8 cellular contexts compared by ENCODE assay signal in the genomic region with DNA sequence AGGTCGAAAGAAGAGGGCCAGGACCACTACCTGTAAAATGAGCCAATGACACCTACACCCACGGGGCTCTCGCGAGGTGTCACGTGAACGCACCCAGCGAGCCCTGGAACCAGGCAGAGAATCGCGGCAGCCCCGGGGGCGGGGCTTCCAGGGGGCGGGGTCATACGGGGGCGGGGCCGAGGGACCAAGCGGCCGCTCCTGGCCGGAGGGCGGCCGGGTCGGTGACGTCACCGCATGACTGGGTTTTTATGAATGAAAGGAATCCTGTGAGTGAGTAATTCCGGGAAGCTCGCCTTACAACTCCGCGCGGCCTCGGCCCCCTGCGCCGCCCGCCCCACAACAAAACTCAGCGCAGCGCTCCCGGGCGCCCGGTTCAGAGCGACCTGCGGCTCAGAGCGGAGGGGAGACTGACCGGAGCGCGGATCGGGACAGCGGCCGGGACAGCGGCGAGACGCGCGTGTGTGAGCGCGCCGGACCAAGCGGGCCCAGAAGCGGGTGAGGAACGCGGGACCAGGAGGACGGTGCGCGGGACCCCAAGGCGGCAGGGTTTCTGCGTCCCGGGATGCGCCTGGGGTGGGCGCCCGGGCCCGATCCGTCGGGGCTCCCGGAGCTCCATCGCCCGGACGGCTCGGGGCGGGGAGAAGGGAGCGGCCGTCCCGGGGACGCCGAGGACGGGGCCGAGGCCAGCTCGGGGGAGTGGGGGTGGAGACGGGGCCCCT. TPM values are rescaled to one million over a fixed set of nuclear protein-coding genes. Genes with fewer than 3 reads are reported as not detected.
A peak's percentile ranks its signal among the peaks of the same experiment; 100 is the strongest.
DNase-seq lines count a peak whose midpoint lies in the region; ATAC-seq and TF ChIP-seq lines count a peak whose summit lies in the region.

TSS of gene MAFF (plus strand) at position 277 of the 719 bp plus-strand sequence. CDS start 11,860 bp downstream, outside the sequence.

- H3K36me3 ChIP-seq in prostate gland (no peaks in the 10 kb centered on the region), upper lobe of right lung (no peaks in the 10 kb centered on the region)

- ATAC-seq in HG02610 (IDR thresholded peaks at IDR 0.05; ENCODE audit: unreplicated experiment): peak; percentile 47
- ATAC-seq in left ventricle myocardium superior: peak; percentile 84
- peak; percentile 86 for ATAC-seq in upper lobe of right lung

- H3K4me1 ChIP-seq in prostate gland (replicated peaks) (no peaks in the 10 kb centered on the region), upper lobe of right lung (peaks cover 27% of the 10 kb centered on the region)

- H3K27me3 ChIP-seq in prostate gland (replicated peaks; ENCODE audit: insufficient read depth) (no peaks in the 10 kb centered on the region), upper lobe of right lung (no peaks in the 10 kb centered on the region)

- intact Hi-C loops in left ventricle myocardium superior (cut with micrococcal nuclease) (no loop called here), prostate gland (cut with DNase I) (loop anchor here (1.0 to 5.0 kb wide), 3 partner anchors 20 to 115 kb away; partner anchors contain the start of genes CSNK1E and TMEM184B), upper lobe of right lung (cut with DNase I) (no loop called here)

- H3K4me3 ChIP-seq in GM08714 (ENCODE audit: low read length) (peak within 1 kb of the TSS; percentile 70; the same call in 1 of the 2 replicates), prostate gland (peak within 1 kb of the TSS; percentile 53 to 84), upper lobe of right lung (peak within 1 kb of the TSS; percentile 88)

- no peaks in the 10 kb centered on the region for H3K9me3 ChIP-seq in prostate gland
- H3K9me3 ChIP-seq in upper lobe of right lung: no peaks in the 10 kb centered on the region

- peak; percentile 98 for TF ChIP-seq POLR2A in prostate gland (IDR thresholded peaks at IDR 0.05)

- TF ChIP-seq CTCF in prostate gland (IDR thresholded peaks at IDR 0.05) (peak in 1 of 4 experiments; percentile 3), upper lobe of right lung (IDR thresholded peaks at IDR 0.05) (no peak)

- H3K27ac ChIP-seq in angular gyrus (ENCODE audit: low read depth, low read length) (peak within 1 kb of the TSS; percentile 65), prostate gland (peak within 1 kb of the TSS; percentile 96 to 100), upper lobe of right lung (peak within 1 kb of the TSS; percentile 98)

- DNase-seq in NCI-H1436 treated with DMSO at 0.1 percent for 48 hours (lab: John Stamatoyannopoulos, UW) (peak; percentile 56), T-helper 2 cell (peak; percentile 66 to 87 (median 79)), left ventricle myocardium superior (peak; percentile 98), prostate gland (ENCODE audit: low spot score) (peak; percentile 98), upper lobe of right lung (peak; percentile 98)

- under 1% methylated on average over 73 of the region's 85 CpGs for WGBS in prostate gland

RNA-seq across cellular contexts. Expression of gene MAFF, which starts in this region (rescaled TPM):
- 5.3 TPM for total RNA-seq in left ventricle myocardium superior
- 10 to 100 TPM; 23.6 to 26.0 TPM for total RNA-seq in prostate gland
- total RNA-seq in upper lobe of right lung: 48.9 TPM

Comparison
In these comparisons a context has a peak if more than half of its experiments do, and no peak if none do; other contexts are left out.
1. Peak in every context shown above with its lines: DNase-seq, ATAC-seq, H3K4me3 ChIP-seq and H3K27ac ChIP-seq.